8 cellular contexts compared by ENCODE assay signal in genomic region chr9:32378496-32378895, GRCh38. TPM values are rescaled to one million over a fixed set of nuclear protein-coding genes. Genes with fewer than 3 reads are reported as not detected.
A peak's percentile ranks its signal among the peaks of the same experiment; 100 is the strongest.
DNase-seq lines count a peak whose midpoint lies in the region; ATAC-seq and TF ChIP-seq lines count a peak whose summit lies in the region.

No MANE protein-coding gene starts in this region.

- H3K9me3 ChIP-seq in gastroesophageal sphincter (no peaks in the 10 kb centered on the region), parathyroid adenoma (ENCODE audit: control insufficient read depth, low read length) (no peaks in the 10 kb centered on the region)

- no peak for TF ChIP-seq EP300 in gastroesophageal sphincter (IDR thresholded peaks at IDR 0.05)

- H3K27ac ChIP-seq in gastroesophageal sphincter = no peak overlapping the region
- H3K27ac ChIP-seq in parathyroid adenoma = no peak overlapping the region

- H3K4me1 Mint-ChIP-seq in activated CD8-positive, alpha-beta T cell treated with anti-CD3 and anti-CD28 coated beads, Interleukin-2, amount 10 ng/mL, durations not matched to agents 7 days and 5 days (ENCODE audit: low read depth) = peaks cover 10% of the 10 kb centered on the region

- H3K9ac ChIP-seq in parathyroid adenoma = no peak overlapping the region

- CTCF ChIA-PET in activated CD8-positive, alpha-beta T cell treated with anti-CD3 and anti-CD28 coated beads, Interleukin-2, amount 10 ng/mL, durations not matched to agents 7 days and 5 days (lab: Charles Lee) = interaction anchor here (0.7 to 7.4 kb wide), 53 partner anchors 9 to 610 kb away, joined by 3 to 608 read pairs (median 6); partner anchors contain the start of genes NDUFB6, RIGI, SMIM27 and TOPORS

- no peak overlapping the region for H3K27ac Mint-ChIP-seq in activated CD8-positive, alpha-beta T cell treated with anti-CD3 and anti-CD28 coated beads, Interleukin-2, amount 10 ng/mL, durations not matched to agents 7 days and 5 days

- no peak overlapping the region for H2AFZ ChIP-seq in parathyroid adenoma

- H3K27me3 ChIP-seq in gastroesophageal sphincter = peaks cover 5% of the 10 kb centered on the region
- no peaks in the 10 kb centered on the region for H3K27me3 ChIP-seq in parathyroid adenoma (ENCODE audit: control insufficient read depth, insufficient read depth, low read length)

- H3K4me3 ChIP-seq in gastroesophageal sphincter (no peak overlapping the region), parathyroid adenoma (ENCODE audit: low read depth, low read length) (no peak overlapping the region)

- H3K36me3 ChIP-seq in gastroesophageal sphincter (no peaks in the 10 kb centered on the region), parathyroid adenoma (ENCODE audit: control insufficient read depth, insufficient read depth, low read length) (no peaks in the 10 kb centered on the region)

- no peaks in the 10 kb centered on the region for H3K79me2 ChIP-seq in parathyroid adenoma

- H3K9me3 Mint-ChIP-seq in activated CD8-positive, alpha-beta T cell treated with anti-CD3 and anti-CD28 coated beads, Interleukin-2, amount 10 ng/mL, durations not matched to agents 7 days and 5 days (ENCODE audit: insufficient read depth) = no peaks in the 10 kb centered on the region

- no peak overlapping the region for H3K4me3 Mint-ChIP-seq in activated CD8-positive, alpha-beta T cell treated with anti-CD3 and anti-CD28 coated beads, Interleukin-2, amount 10 ng/mL, durations not matched to agents 7 days and 5 days

- DNase-seq in activated CD4-positive, CD25-positive, alpha-beta regulatory T cell (lab: John Stamatoyannopoulos, UW) = no peak
- DNase-seq in NCI-H510A treated with DMSO at 0.1 percent for 48 hours (lab: John Stamatoyannopoulos, UW) = peak; percentile 43
- DNase-seq in activated CD8-positive, alpha-beta T cell treated with anti-CD3 and anti-CD28 coated beads, Interleukin-2, amount 10 ng/mL, durations not matched to agents 7 days and 5 days = peak; percentile 62

- POLR2A ChIA-PET in activated CD8-positive, alpha-beta T cell treated with anti-CD3 and anti-CD28 coated beads, Interleukin-2, amount 10 ng/mL, durations not matched to agents 7 days and 5 days (lab: Charles Lee) = interaction anchor here (1.1 to 1.3 kb wide), 3 partner anchors 194 to 203 kb away, joined by 3 to 6 read pairs (median 3); no protein-coding TSS in a partner anchor

- no peak overlapping the region for H3K4me2 ChIP-seq in parathyroid adenoma (ENCODE audit: low read length)

- H3K27me3 Mint-ChIP-seq in activated CD8-positive, alpha-beta T cell treated with anti-CD3 and anti-CD28 coated beads, Interleukin-2, amount 10 ng/mL, durations not matched to agents 7 days and 5 days (ENCODE audit: low read depth) = peaks cover 32% of the 10 kb centered on the region

- H3K4me1 ChIP-seq in gastroesophageal sphincter (peaks cover 0 to 18% (median 0%) of the 10 kb centered on the region in 3 donors), parathyroid adenoma (no peaks in the 10 kb centered on the region)

- WGBS in gastroesophageal sphincter (ENCODE audit: low coverage in 1 of 2), 2 donors = 0% methylated on average over 1 to 3 of the region's 3 CpGs

- TF ChIP-seq POLR2A in gastroesophageal sphincter (IDR thresholded peaks at IDR 0.05) = no peak

- peak; percentile 69 to 74 for ATAC-seq in activated CD4-positive, CD25-positive, alpha-beta regulatory T cell treated with anti-CD3 and anti-CD28 coated beads, Interleukin-2, amount 50 U/mL, for 24 hours
- peak; percentile 86 for ATAC-seq in GM21360 (IDR thresholded peaks at IDR 0.05; ENCODE audit: unreplicated experiment)
- ATAC-seq in HG03521 (IDR thresholded peaks at IDR 0.05; ENCODE audit: unreplicated experiment) = peak; percentile 64
- ATAC-seq in activated CD8-positive, alpha-beta T cell treated with anti-CD3 and anti-CD28 coated beads, Interleukin-2, amount 10 ng/mL, durations not matched to agents 7 days and 5 days = peak; percentile 80
- ATAC-seq in gastroesophageal sphincter = peak; percentile 68

- TF ChIP-seq CTCF in gastroesophageal sphincter (IDR thresholded peaks at IDR 0.05) = peak; percentile 63 to 76 (median 70)
- TF ChIP-seq CTCF in parathyroid adenoma (IDR thresholded peaks at IDR 0.05) = peak; percentile 56

- H3K36me3 Mint-ChIP-seq in activated CD8-positive, alpha-beta T cell treated with anti-CD3 and anti-CD28 coated beads, Interleukin-2, amount 10 ng/mL, durations not matched to agents 7 days and 5 days (ENCODE audit: low read depth) = no peaks in the 10 kb centered on the region

RNA-seq across cellular contexts. Expression of gene ACO1, which starts 5.9 kb away (rescaled TPM):
- 1 to 10 TPM; 8.6 to 8.8 TPM for total RNA-seq in activated CD8-positive, alpha-beta T cell treated with anti-CD3 and anti-CD28 coated beads, Interleukin-2, amount 10 ng/mL, durations not matched to agents 7 days and 5 days
- 10 to 100 TPM; 54.5 to 88.4 (median 80.2) TPM for total RNA-seq in gastroesophageal sphincter

Comparison
In these comparisons a context has a peak if more than half of its experiments do, and no peak if none do; other contexts are left out.
1. DNase-seq: peak in NCI-H510A treated with DMSO at 0.1 percent for 48 hours (single experiment) and activated CD8-positive, alpha-beta T cell treated with anti-CD3 and anti-CD28 coated beads, Interleukin-2, amount 10 ng/mL, durations not matched to agents 7 days and 5 days (single experiment); none in activated CD4-positive, CD25-positive, alpha-beta regulatory T cell (0 of 4).
2. RNA of gene ACO1, which starts 5.9 kb away (total RNA-seq): 54.5 to 88.4 TPM in gastroesophageal sphincter; 8.6 to 8.8 TPM in activated CD8-positive, alpha-beta T cell treated with anti-CD3 and anti-CD28 coated beads, Interleukin-2, amount 10 ng/mL, durations not matched to agents 7 days and 5 days; every median in the first group is over 4 times any median in the second.
3. Peak in every context shown above with its lines, with median percentiles within 50 percentile points of each other: ATAC-seq.